Comparison of ENCODE assay signal across 8 cellular contexts in the genomic region with DNA sequence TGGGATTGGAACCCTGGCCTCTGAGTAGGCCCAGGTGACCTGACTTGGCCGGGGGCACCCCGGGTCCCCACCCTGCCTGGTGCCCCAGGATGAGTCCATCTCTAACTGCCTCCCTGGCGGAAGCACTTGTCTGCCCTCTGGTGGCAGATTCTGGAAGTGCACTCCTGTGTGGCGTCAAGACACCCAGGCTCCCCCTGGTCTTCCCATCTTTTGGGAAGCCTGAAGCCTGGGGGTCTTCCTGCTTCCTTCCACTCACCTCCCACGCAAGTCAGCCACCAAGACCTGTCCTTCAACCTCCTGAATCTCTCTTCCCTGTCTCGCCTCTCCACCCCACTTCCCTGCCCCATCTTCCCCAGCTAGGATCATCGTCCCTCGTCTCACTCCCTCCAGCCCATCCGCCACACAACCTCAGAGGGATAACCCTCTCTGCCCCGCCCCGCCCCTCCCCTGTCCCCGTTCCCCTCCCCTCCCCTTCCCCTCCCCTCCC. TPM values are rescaled to one million over a fixed set of nuclear protein-coding genes. Genes with fewer than 3 reads are reported as not detected.
DNase-seq lines count a peak whose midpoint lies in the region; ATAC-seq lines count a peak whose summit lies in the region.

No MANE protein-coding gene starts in this region.

- no peaks in the 10 kb centered on the region for H3K9me3 Mint-ChIP-seq in activated CD4-positive, alpha-beta memory T cell treated with anti-CD3 and anti-CD28 coated beads, Interleukin-2, amount 10 ng/mL, durations not matched to agents 7 days and 5 days
- no peaks in the 10 kb centered on the region for H3K9me3 Mint-ChIP-seq in effector memory CD8-positive, alpha-beta T cell

- H3K4me1 Mint-ChIP-seq in activated CD4-positive, alpha-beta memory T cell treated with anti-CD3 and anti-CD28 coated beads, Interleukin-2, amount 10 ng/mL, durations not matched to agents 7 days and 5 days = peaks cover 16% of the 10 kb centered on the region
- peaks cover 29 to 30% of the 10 kb centered on the region in 2 donors for H3K4me1 Mint-ChIP-seq in effector memory CD8-positive, alpha-beta T cell (ENCODE audit: low read depth in 2 of 2)

- no peaks in the 10 kb centered on the region for H3K79me2 ChIP-seq in mesendoderm (ENCODE audit: control insufficient read depth, insufficient read depth, low read length)

- peak; percentile 79 for ATAC-seq in effector memory CD8-positive, alpha-beta T cell (replicated peaks)
- no peak for ATAC-seq in GM19467 (IDR thresholded peaks at IDR 0.05; ENCODE audit: unreplicated experiment)

- no peaks in the 10 kb centered on the region for H3K36me3 ChIP-seq in mesendoderm (ENCODE audit: control insufficient read depth, insufficient read depth, low read length)

- H2BK15ac ChIP-seq in mesendoderm (replicated peaks; ENCODE audit: low read depth) = no peak overlapping the region

- H3K23ac ChIP-seq in mesendoderm (ENCODE audit: low read length) = no peak overlapping the region

- no peak overlapping the region for H3K27ac ChIP-seq in mesendoderm (ENCODE audit: low read depth, low read length)

- no peak overlapping the region for H2BK120ac ChIP-seq in mesendoderm (ENCODE audit: low read depth, low read length)

- CTCF ChIA-PET in activated CD4-positive, alpha-beta memory T cell treated with anti-CD3 and anti-CD28 coated beads, Interleukin-2, amount 10 ng/mL, durations not matched to agents 7 days and 5 days (lab: Charles Lee) = interaction anchor here (1.0 to 4.3 kb wide), 9 partner anchors 65 to 159 kb away, joined by 3 to 33 read pairs (median 4); partner anchors contain the start of gene RPS19

- H3K27me3 Mint-ChIP-seq in activated CD4-positive, alpha-beta memory T cell treated with anti-CD3 and anti-CD28 coated beads, Interleukin-2, amount 10 ng/mL, durations not matched to agents 7 days and 5 days = no peaks in the 10 kb centered on the region
- no peaks in the 10 kb centered on the region for H3K27me3 Mint-ChIP-seq in effector memory CD8-positive, alpha-beta T cell

- peak; percentile 91 for DNase-seq in AG20443 (ENCODE audit: low spot score)
- DNase-seq in H4 (ENCODE audit: low spot score) = peak; percentile 59
- peak; percentile 46 to 92 for DNase-seq in NCI-H526 (lab: John Stamatoyannopoulos, UW)
- DNase-seq in activated CD4-positive, alpha-beta memory T cell treated with anti-CD3 and anti-CD28 coated beads, Interleukin-2, amount 10 ng/mL, durations not matched to agents 7 days and 5 days = peak; percentile 88
- DNase-seq in effector memory CD8-positive, alpha-beta T cell = peak; percentile 88 to 89 (median 89)
- peak; percentile 86 for DNase-seq in mesendoderm
- peak; percentile 76 to 78 for DNase-seq in stimulated activated CD8-positive, alpha-beta memory T cell treated with anti-CD3 and anti-CD28 coated beads, Interleukin-2, amount 100 ng/mL, for 1 hour (ENCODE audit: low read depth in 2 of 2)

- no peaks in the 10 kb centered on the region for H3K4me1 ChIP-seq in mesendoderm (ENCODE audit: control insufficient read depth, low read depth, low read length)

- peak overlapping the region; percentile 47 for H3K9ac ChIP-seq in mesendoderm (ENCODE audit: low read length)

- no peak overlapping the region for H2BK5ac ChIP-seq in mesendoderm (ENCODE audit: low read length)

- H3K27me3 ChIP-seq in mesendoderm (ENCODE audit: insufficient read depth, low read length, poor library complexity) = no peaks in the 10 kb centered on the region

- H3K4ac ChIP-seq in mesendoderm (ENCODE audit: low read depth, low read length) = no peak overlapping the region

- H3K36me3 Mint-ChIP-seq in activated CD4-positive, alpha-beta memory T cell treated with anti-CD3 and anti-CD28 coated beads, Interleukin-2, amount 10 ng/mL, durations not matched to agents 7 days and 5 days (ENCODE audit: low read depth) = peaks cover 2% of the 10 kb centered on the region
- H3K36me3 Mint-ChIP-seq in effector memory CD8-positive, alpha-beta T cell (ENCODE audit: insufficient read depth) = peaks cover 42% of the 10 kb centered on the region

- no peak overlapping the region for H3K4me3 ChIP-seq in mesendoderm (ENCODE audit: low read length)

- POLR2A ChIA-PET in activated CD4-positive, alpha-beta memory T cell treated with anti-CD3 and anti-CD28 coated beads, Interleukin-2, amount 10 ng/mL, durations not matched to agents 7 days and 5 days (lab: Charles Lee) = interaction anchor here (0.7 to 2.8 kb wide), 3 partner anchors 79 to 92 kb away, joined by 4 to 11 read pairs (median 8); partner anchors contain the start of gene RPS19

- H2AK5ac ChIP-seq in mesendoderm (ENCODE audit: low read length) = no peak overlapping the region

- no peak overlapping the region for H4K8ac ChIP-seq in mesendoderm (ENCODE audit: low read depth, low read length)

- no peak overlapping the region for H4K5ac ChIP-seq in mesendoderm (ENCODE audit: low read length)

- no peak overlapping the region for H3K4me3 Mint-ChIP-seq in activated CD4-positive, alpha-beta memory T cell treated with anti-CD3 and anti-CD28 coated beads, Interleukin-2, amount 10 ng/mL, durations not matched to agents 7 days and 5 days
- peak overlapping the region; percentile 14 to 34 for H3K4me3 Mint-ChIP-seq in effector memory CD8-positive, alpha-beta T cell

- H3K4me2 ChIP-seq in mesendoderm (ENCODE audit: low read length) = peak overlapping the region; percentile 83

- peak overlapping the region; percentile 19 for H3K27ac Mint-ChIP-seq in activated CD4-positive, alpha-beta memory T cell treated with anti-CD3 and anti-CD28 coated beads, Interleukin-2, amount 10 ng/mL, durations not matched to agents 7 days and 5 days
- peak overlapping the region in 1 of 2 donors; percentile 88 for H3K27ac Mint-ChIP-seq in effector memory CD8-positive, alpha-beta T cell

- no peak overlapping the region for H3K18ac ChIP-seq in mesendoderm (ENCODE audit: low read length)

- no CpG with 5 or more reads among the region's 12 CpGs for WGBS in mesendoderm (ENCODE audit: extremely low coverage, insufficient coverage, low lambda C conversion rate)

- H3K79me1 ChIP-seq in mesendoderm (ENCODE audit: low read length) = no peaks in the 10 kb centered on the region

- H3K56ac ChIP-seq in mesendoderm (ENCODE audit: low read length) = peak overlapping the region; percentile 79

RNA-seq across cellular contexts. Expression of gene RABAC1, which starts 7.4 kb away (rescaled TPM):
- total RNA-seq in H4 (2014; rRNA removed; shearing (Covaris generic)) = 149 and 167 TPM in 2 replicates
- 100 to 1,000 TPM in 1 of 2 experiments, 10 to 100 TPM in 1; 97.2 to 105 TPM for total RNA-seq in activated CD4-positive, alpha-beta memory T cell treated with anti-CD3 and anti-CD28 coated beads, Interleukin-2, amount 10 ng/mL, durations not matched to agents 7 days and 5 days
- polyA plus RNA-seq in mesendoderm (2013, experiment 1 of 2) = 93.5 TPM
- polyA plus RNA-seq in mesendoderm (2013, experiment 2 of 2) = 93.5 TPM

RNA-seq across cellular contexts. Expression of gene ERFL, which starts 23.5 kb away (rescaled TPM):
- total RNA-seq in H4 (2014; rRNA removed; shearing (Covaris generic)) = not detected in 2 replicates
- 1 to 10 TPM; 1.5 to 1.7 TPM for total RNA-seq in activated CD4-positive, alpha-beta memory T cell treated with anti-CD3 and anti-CD28 coated beads, Interleukin-2, amount 10 ng/mL, durations not matched to agents 7 days and 5 days
- polyA plus RNA-seq in mesendoderm (2013, experiment 1 of 2) = not detected
- polyA plus RNA-seq in mesendoderm (2013, experiment 2 of 2) = not detected

RNA-seq across cellular contexts. Expression of gene ATP1A3, which starts 42.3 kb away (rescaled TPM):
- 2.1 and 2.8 TPM in 2 replicates for total RNA-seq in H4 (2014; rRNA removed; shearing (Covaris generic))
- total RNA-seq in activated CD4-positive, alpha-beta memory T cell treated with anti-CD3 and anti-CD28 coated beads, Interleukin-2, amount 10 ng/mL, durations not matched to agents 7 days and 5 days = 1 to 10 TPM; 1.2 to 1.9 TPM
- polyA plus RNA-seq in mesendoderm (2013, experiment 1 of 2) = 5.4 TPM
- polyA plus RNA-seq in mesendoderm (2013, experiment 2 of 2) = 5.5 TPM
